8 cellular contexts compared by ENCODE assay signal in genomic region chr12:120536064-120536791, GRCh38. TPM values are rescaled to one million over a fixed set of nuclear protein-coding genes. Genes with fewer than 3 reads are reported as not detected.
DNase-seq lines count a peak whose midpoint lies in the region; ATAC-seq and TF ChIP-seq lines count a peak whose summit lies in the region.

No MANE protein-coding gene starts in this region.

- H3K27me3 ChIP-seq in GM06990 (replicated peaks; ENCODE audit: control insufficient read depth, insufficient read depth, low read length), result no peaks in the 10 kb centered on the region

- no peaks in the 10 kb centered on the region for H3K27me3 Mint-ChIP-seq in T-helper 1 cell treated with Interleukin-12 subunit alpha and Interleukin-12 subunit beta and Interleukin-4 antibody, amounts not matched to agents 30 μg/mL and 1 μg/mL, for 36 hours (ENCODE audit: low read depth)

- DNase-seq in GM06990 (ENCODE audit: extremely low read depth, insufficient read length), result no peak
- DNase-seq in epithelial cell of proximal tubule (ENCODE audit: low read depth), result no peak
- DNase-seq in sciatic nerve (ENCODE audit: low spot score), result peak; percentile 32
- DNase-seq in NCI-H2107 treated with DMSO at 0.1 percent for 48 hours (lab: John Stamatoyannopoulos, UW; ENCODE audit: unreplicated experiment), result no peak
- no peak for DNase-seq in GF-D8 (lab: John Stamatoyannopoulos, UW)
- DNase-seq in OCI-M2 (lab: John Stamatoyannopoulos, UW; ENCODE audit: unreplicated experiment), result no peak

- peak overlapping the region; percentile 76 for H3K27ac Mint-ChIP-seq in T-helper 1 cell treated with Interleukin-12 subunit alpha and Interleukin-12 subunit beta and Interleukin-4 antibody, amounts not matched to agents 30 μg/mL and 1 μg/mL, for 36 hours

- H3K4me1 Mint-ChIP-seq in T-helper 1 cell treated with Interleukin-12 subunit alpha and Interleukin-12 subunit beta and Interleukin-4 antibody, amounts not matched to agents 30 μg/mL and 1 μg/mL, for 36 hours (ENCODE audit: low read depth), result peaks cover 53% of the 10 kb centered on the region

- ATAC-seq in sciatic nerve, result no peak
- no peak for ATAC-seq in GM21447 (IDR thresholded peaks at IDR 0.05; ENCODE audit: unreplicated experiment)

- H3K4me3 ChIP-seq in GM06990 (replicated peaks; ENCODE audit: low read depth, low read length), result peak overlapping the region; percentile 89
- peak overlapping the region; percentile 81 for H3K4me3 ChIP-seq in epithelial cell of proximal tubule (ENCODE audit: low read depth, low read length)

- H3K4me3 Mint-ChIP-seq in T-helper 1 cell treated with Interleukin-12 subunit alpha and Interleukin-12 subunit beta and Interleukin-4 antibody, amounts not matched to agents 30 μg/mL and 1 μg/mL, for 36 hours, result peak overlapping the region; percentile 87

- TF ChIP-seq CTCF in GM06990 (IDR thresholded peaks at IDR 0.05; ENCODE audit: insufficient read depth, low read length, poor library complexity, severe bottlenecking) (no peak), epithelial cell of proximal tubule (conservative IDR thresholded peaks at IDR 0.05; ENCODE audit: low read depth, low read length) (no peak)

- H3K36me3 Mint-ChIP-seq in T-helper 1 cell treated with Interleukin-12 subunit alpha and Interleukin-12 subunit beta and Interleukin-4 antibody, amounts not matched to agents 30 μg/mL and 1 μg/mL, for 36 hours (ENCODE audit: low read depth), result peaks cover 24% of the 10 kb centered on the region

- no peaks in the 10 kb centered on the region for H3K9me3 Mint-ChIP-seq in T-helper 1 cell treated with Interleukin-12 subunit alpha and Interleukin-12 subunit beta and Interleukin-4 antibody, amounts not matched to agents 30 μg/mL and 1 μg/mL, for 36 hours

- intact Hi-C loops in sciatic nerve (cut with DNase I), result no loop called here

- H3K36me3 ChIP-seq in GM06990 (ENCODE audit: control insufficient read depth, insufficient read depth, low read length), result no peaks in the 10 kb centered on the region

RNA-seq across cellular contexts. Expression of gene RNF10, which starts 2.1 kb away (rescaled TPM):
- 66.9 and 81.2 TPM in 2 replicates for total RNA-seq in epithelial cell of proximal tubule
- total RNA-seq in sciatic nerve, result 331 TPM

RNA-seq across cellular contexts. Expression of gene COQ5, which starts 7.3 kb away (rescaled TPM):
- 40.8 and 46.3 TPM in 2 replicates for total RNA-seq in epithelial cell of proximal tubule
- 26.4 TPM for total RNA-seq in sciatic nerve

RNA-seq across cellular contexts. Expression of gene DYNLL1, which starts 40.3 kb away (rescaled TPM):
- total RNA-seq in epithelial cell of proximal tubule (357 and 388 TPM in 2 replicates), sciatic nerve (431 TPM)

RNA-seq across cellular contexts. Expression of gene POP5, which starts 45.0 kb away (rescaled TPM):
- total RNA-seq in epithelial cell of proximal tubule (23.1 and 54.5 TPM in 2 replicates), sciatic nerve (19.9 TPM)
